11 cellular contexts compared by ENCODE assay signal in genomic region chr11:121449123-121449522, GRCh38. TPM values are rescaled to one million over a fixed set of nuclear protein-coding genes. Genes with fewer than 3 reads are reported as not detected.
A peak's percentile ranks its signal among the peaks of the same experiment; 100 is the strongest.
DNase-seq lines count a peak whose midpoint lies in the region; ATAC-seq, FAIRE-seq and TF ChIP-seq lines count a peak whose summit lies in the region.
"Had no signal": no experiment of that assay in that cellular context is flagged by ENCODE, and none has a peak within 500 bp of the region (broad histone marks: within the 10 kb centered on the region; RNA-seq: fewer than 3 reads in every experiment).

No MANE protein-coding gene starts in this region.

- DNase-seq in CD1c-positive myeloid dendritic cell (ENCODE audit: extremely low spot score): peak; percentile 27
- no peak for DNase-seq in GM18507 (ENCODE audit: extremely low spot score, insufficient read length, low read depth)
- peak; percentile 45 for DNase-seq in activated CD8-positive, alpha-beta T cell treated with anti-CD3 and anti-CD28 coated beads, Interleukin-2, amount 10 ng/mL, durations not matched to agents 7 days and 5 days
- no peak for DNase-seq in lower lobe of right lung
- DNase-seq in H4 (ENCODE audit: low spot score): no peak
- DNase-seq in NCI-H146 (lab: John Stamatoyannopoulos, UW): no peak
- DNase-seq: brain microvascular endothelial cell, NCI-H524, T1000 had no signal

- CTCF ChIA-PET in activated CD8-positive, alpha-beta T cell treated with anti-CD3 and anti-CD28 coated beads, Interleukin-2, amount 10 ng/mL, durations not matched to agents 7 days and 5 days (lab: Charles Lee): interaction anchor here (0.6 to 4.9 kb wide), 13 partner anchors 9 to 461 kb away, joined by 3 to 90 read pairs (median 4); no protein-coding TSS in a partner anchor

- TF ChIP-seq CTCF in lower lobe of right lung (IDR thresholded peaks at IDR 0.05): no peak

- POLR2A ChIA-PET in activated CD8-positive, alpha-beta T cell treated with anti-CD3 and anti-CD28 coated beads, Interleukin-2, amount 10 ng/mL, durations not matched to agents 7 days and 5 days (lab: Charles Lee): interaction anchor here (0.9 to 4.9 kb wide), 6 partner anchors 14 to 195 kb away, joined by 3 to 156 read pairs (median 4); no protein-coding TSS in a partner anchor

- no peak overlapping the region for H3K4me3 ChIP-seq in lower lobe of right lung

- H3K36me3 Mint-ChIP-seq in activated CD8-positive, alpha-beta T cell treated with anti-CD3 and anti-CD28 coated beads, Interleukin-2, amount 10 ng/mL, durations not matched to agents 7 days and 5 days (ENCODE audit: low read depth): peaks cover 46% of the 10 kb centered on the region

- no peaks in the 10 kb centered on the region for H3K27me3 ChIP-seq in lower lobe of right lung (ENCODE audit: low read depth)

- ATAC-seq in activated CD8-positive, alpha-beta T cell treated with anti-CD3 and anti-CD28 coated beads, Interleukin-2, amount 10 ng/mL, durations not matched to agents 7 days and 5 days: peak; percentile 9
- ATAC-seq in lower lobe of right lung (no peak), HG03039 (IDR thresholded peaks at IDR 0.05; ENCODE audit: unreplicated experiment) (no peak), GM21576 (IDR thresholded peaks at IDR 0.05; ENCODE audit: unreplicated experiment) (no peak)

- peak overlapping the region; percentile 34 for H3K27ac ChIP-seq in lower lobe of right lung
- H3K27ac ChIP-seq: brain microvascular endothelial cell had no signal

- H3K27ac Mint-ChIP-seq in activated CD8-positive, alpha-beta T cell treated with anti-CD3 and anti-CD28 coated beads, Interleukin-2, amount 10 ng/mL, durations not matched to agents 7 days and 5 days: peak overlapping the region; percentile 97

- H3K4me3 Mint-ChIP-seq in activated CD8-positive, alpha-beta T cell treated with anti-CD3 and anti-CD28 coated beads, Interleukin-2, amount 10 ng/mL, durations not matched to agents 7 days and 5 days: peak overlapping the region; percentile 42

- FAIRE-seq in GM18507 (lab: Jason Lieb, UNC): peak; percentile 76

- peaks cover 85% of the 10 kb centered on the region for H3K4me1 Mint-ChIP-seq in activated CD8-positive, alpha-beta T cell treated with anti-CD3 and anti-CD28 coated beads, Interleukin-2, amount 10 ng/mL, durations not matched to agents 7 days and 5 days (ENCODE audit: low read depth)

- H3K9me3 ChIP-seq in lower lobe of right lung: no peaks in the 10 kb centered on the region

- intact Hi-C loops in lower lobe of right lung (cut with DNase I): no loop called here

- H3K36me3 ChIP-seq in lower lobe of right lung: no peaks in the 10 kb centered on the region
- H3K36me3 ChIP-seq: brain microvascular endothelial cell had no signal

- no peaks in the 10 kb centered on the region for H3K27me3 Mint-ChIP-seq in activated CD8-positive, alpha-beta T cell treated with anti-CD3 and anti-CD28 coated beads, Interleukin-2, amount 10 ng/mL, durations not matched to agents 7 days and 5 days (ENCODE audit: low read depth)

- peaks cover 35% of the 10 kb centered on the region for H3K4me1 ChIP-seq in lower lobe of right lung

- H3K9me3 Mint-ChIP-seq in activated CD8-positive, alpha-beta T cell treated with anti-CD3 and anti-CD28 coated beads, Interleukin-2, amount 10 ng/mL, durations not matched to agents 7 days and 5 days (ENCODE audit: insufficient read depth): no peaks in the 10 kb centered on the region

RNA-seq across cellular contexts. Expression of gene SORL1, which starts 3.0 kb away (rescaled TPM):
- 100 to 1,000 TPM in 1 of 2 experiments, 10 to 100 TPM in 1; 98.9 to 107 TPM for total RNA-seq in activated CD8-positive, alpha-beta T cell treated with anti-CD3 and anti-CD28 coated beads, Interleukin-2, amount 10 ng/mL, durations not matched to agents 7 days and 5 days
- total RNA-seq in lower lobe of right lung: 74.0 TPM
- 2.5 and 3.6 TPM in 2 replicates for total RNA-seq in H4 (2014; rRNA removed; shearing (Covaris generic))

Comparison
In these comparisons a context has a peak if more than half of its experiments do, and no peak if none do; other contexts are left out.
1. DNase-seq: peak in CD1c-positive myeloid dendritic cell (single experiment) and activated CD8-positive, alpha-beta T cell treated with anti-CD3 and anti-CD28 coated beads, Interleukin-2, amount 10 ng/mL, durations not matched to agents 7 days and 5 days (single experiment); none in GM18507 (single experiment), lower lobe of right lung (single experiment), H4 (single experiment) and NCI-H146 (single experiment).
2. RNA of gene SORL1, which starts 3.0 kb away (total RNA-seq): 98.9 to 107 TPM in activated CD8-positive, alpha-beta T cell treated with anti-CD3 and anti-CD28 coated beads, Interleukin-2, amount 10 ng/mL, durations not matched to agents 7 days and 5 days and 74.0 TPM in lower lobe of right lung (single experiment); 2.5 to 3.6 TPM in H4; every median in the first group is over 10 times any median in the second.